ENCODE assay signal across 1 cellular context in genomic region chr13:83538636-83539035, GRCh38.
TF ChIP-seq lines count a peak whose summit lies in the region.

No MANE protein-coding gene starts in this region.

TF ChIP-seq in H1, 55 proteins besides CTCF, POLR2A, EP300 and RAD21 (continued from another document):
- TF ChIP-seq FOSL1 (IDR thresholded peaks at IDR 0.05; ENCODE audit: insufficient read depth, low read depth, low read length) (no peak), TCF12 (IDR thresholded peaks at IDR 0.05; ENCODE audit: low read depth, low read length) (no peak), SP4 (IDR thresholded peaks at IDR 0.05; ENCODE audit: low read length) (no peak), CTBP2 (IDR thresholded peaks at IDR 0.05; ENCODE audit: borderline replicate concordance, insufficient read depth, insufficient read length, low read length) (no peak), CHD7 (IDR thresholded peaks at IDR 0.05; ENCODE audit: insufficient replicate concordance, low read length) (no peak)
